In genomic region chr2:96012086-96012813, GRCh38 we compare ENCODE assay signal across 1 cellular context. TPM values are rescaled to one million over a fixed set of nuclear protein-coding genes. Genes with fewer than 3 reads are reported as not detected.
"Had no signal": no experiment of that assay in that cellular context is flagged by ENCODE, and none has a peak within 500 bp of the region (broad histone marks: within the 10 kb centered on the region; RNA-seq: fewer than 3 reads in every experiment).

No MANE protein-coding gene starts in this region.

RNA-seq across cellular contexts. Expression of gene GPAT2, which starts 22.5 kb away (rescaled TPM):
- total RNA-seq: chondrocyte had no signal
